9 cellular contexts compared by ENCODE assay signal in genomic region chr19:19113040-19113541, GRCh38. TPM values are rescaled to one million over a fixed set of nuclear protein-coding genes. Genes with fewer than 3 reads are reported as not detected.
DNase-seq lines count a peak whose midpoint lies in the region; ATAC-seq and TF ChIP-seq lines count a peak whose summit lies in the region.
"Had no signal": no experiment of that assay in that cellular context is flagged by ENCODE, and none has a peak within 500 bp of the region (broad histone marks: within the 10 kb centered on the region; RNA-seq: fewer than 3 reads in every experiment).

No MANE protein-coding gene starts in this region.

- DNase-seq in NOMO-1 treated with DMSO at 0.1 percent for 48 hours (lab: John Stamatoyannopoulos, UW; ENCODE audit: unreplicated experiment) = peak; percentile 5
- DNase-seq in NOMO-1 treated with dmso at 0.1 percent for 144 hours (lab: John Stamatoyannopoulos, UW; ENCODE audit: unreplicated experiment) = no peak
- no peak for DNase-seq in endothelial cell (ENCODE audit: low spot score)
- DNase-seq in stimulated activated naive CD8-positive, alpha-beta T cell treated with anti-CD3 and anti-CD28 coated beads, Interleukin-15, Interleukin-2, amounts not matched to agents 100 U/mL and 50 U/mL, for 24 hours = no peak
- no peak for DNase-seq in cardiac septum (ENCODE audit: low spot score)
- DNase-seq in stimulated activated CD4-positive, alpha-beta T cell treated with anti-CD3 and anti-CD28 coated beads, Interleukin-12 subunit alpha, Interleukin-12 subunit beta, amount 100 ng/mL, for 4 hours = no peak
- DNase-seq: occipital lobe had no signal

- TF ChIP-seq CTCF in OCI-LY3 (IDR thresholded peaks at IDR 0.05; ENCODE audit: low read depth, low read length) (peak; percentile 6; the same call in 1 of the 2 replicates), endothelial cell (IDR thresholded peaks at IDR 0.05; ENCODE audit: unreplicated experiment) (no peak)

- no peak overlapping the region for H3K4me2 ChIP-seq in OCI-LY3 (ENCODE audit: low read length)

- H3K27ac ChIP-seq in OCI-LY3 (ENCODE audit: low read length) = no peak overlapping the region

- no peak overlapping the region for H3K9ac ChIP-seq in OCI-LY3 (ENCODE audit: low read length)

- no peaks in the 10 kb centered on the region for H4K20me1 ChIP-seq in OCI-LY3 (ENCODE audit: insufficient read depth, low read length)

- H2AFZ ChIP-seq in OCI-LY3 (ENCODE audit: low read depth, low read length) = no peak overlapping the region

- ATAC-seq in stimulated activated naive CD8-positive, alpha-beta T cell treated with anti-CD3 and anti-CD28 coated beads, Interleukin-15, Interleukin-2, amounts not matched to agents 100 U/mL and 50 U/mL, for 24 hours = peak; percentile 67
- no peak for ATAC-seq in GM19395 (IDR thresholded peaks at IDR 0.05; ENCODE audit: unreplicated experiment)

- no peaks in the 10 kb centered on the region for H3K9me3 ChIP-seq in OCI-LY3 (ENCODE audit: insufficient read depth, low read length)

- H3K9me3 Mint-ChIP-seq in endothelial cell (ENCODE audit: unreplicated experiment) = no peaks in the 10 kb centered on the region

- H3K36me3 ChIP-seq in OCI-LY3 (replicated peaks; ENCODE audit: low read depth, low read length) = no peaks in the 10 kb centered on the region

- no peaks in the 10 kb centered on the region for H3K27me3 ChIP-seq in OCI-LY3 (ENCODE audit: low read depth, low read length)

- intact Hi-C loops in cardiac septum (cut with DNase I) = no loop called here

- H3K4me1 ChIP-seq in OCI-LY3 (ENCODE audit: low read length) = no peaks in the 10 kb centered on the region

- H3K4me1 Mint-ChIP-seq in endothelial cell (ENCODE audit: unreplicated experiment) = no peaks in the 10 kb centered on the region

- peaks cover 11% of the 10 kb centered on the region for H3K27me3 Mint-ChIP-seq in endothelial cell (ENCODE audit: unreplicated experiment)

- H3K27ac Mint-ChIP-seq in endothelial cell (ENCODE audit: unreplicated experiment) = no peak overlapping the region

- H3K4me3 Mint-ChIP-seq in endothelial cell (ENCODE audit: unreplicated experiment) = peak overlapping the region; percentile 42

- H3K79me2 ChIP-seq in OCI-LY3 (ENCODE audit: low read length) = no peaks in the 10 kb centered on the region

- H3K4me3 ChIP-seq in OCI-LY3 (ENCODE audit: low read length) = no peak overlapping the region

- no peaks in the 10 kb centered on the region for H3K36me3 Mint-ChIP-seq in endothelial cell (ENCODE audit: low read depth, unreplicated experiment)

RNA-seq across cellular contexts. Expression of gene TMEM161A, which starts 25.2 kb away (rescaled TPM):
- total RNA-seq in endothelial cell (ENCODE audit: unreplicated experiment) = 25.1 TPM
- 12.2 TPM for total RNA-seq in cardiac septum

RNA-seq across cellular contexts. Expression of gene SLC25A42, which starts 49.3 kb away (rescaled TPM):
- total RNA-seq in endothelial cell (ENCODE audit: unreplicated experiment) = 7.5 TPM
- total RNA-seq in cardiac septum = 14.9 TPM

RNA-seq across cellular contexts. Expression of gene MEF2B, which starts 57.0 kb away (rescaled TPM):
- 0.97 TPM for total RNA-seq in endothelial cell (ENCODE audit: unreplicated experiment)
- total RNA-seq in cardiac septum = 0.67 TPM
- total RNA-seq: occipital lobe had no signal
